Comparison of ENCODE assay signal across 20 cellular contexts in the genomic region with DNA sequence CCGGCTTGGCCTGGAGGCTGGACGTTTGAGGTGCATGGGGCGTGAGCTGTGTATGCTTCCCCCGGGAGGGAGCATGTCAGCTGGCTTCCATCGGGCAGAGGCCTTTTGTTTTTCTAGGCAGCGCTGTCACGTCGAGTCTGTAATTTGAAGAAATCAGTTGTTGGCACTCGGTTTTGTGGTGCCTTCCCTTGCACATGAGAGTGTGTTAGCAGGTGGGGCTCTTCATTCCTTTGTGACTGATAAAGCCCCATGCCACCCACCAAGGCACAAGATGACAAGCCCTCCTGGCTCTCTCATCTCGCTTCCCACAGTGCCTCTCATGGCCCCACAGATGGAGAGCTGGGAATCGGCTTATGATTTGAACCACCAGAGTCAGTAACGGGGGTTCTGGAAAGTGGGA.
"Had no signal": no experiment of that assay in that cellular context is flagged by ENCODE, and none has a peak within 500 bp of the region (broad histone marks: within the 10 kb centered on the region; RNA-seq: fewer than 3 reads in every experiment).

No MANE protein-coding gene starts in this region.

- H3K4me3 ChIP-seq: esophagus muscularis mucosa, mucosa of descending colon, pancreas, sigmoid colon, tibial artery had no signal

- DNase-seq: activated CD4-positive, alpha-beta T cell treated with anti-CD3 and anti-CD28 coated beads for 48 hours; activated CD4-positive, CD25-positive, alpha-beta regulatory T cell; activated CD8-positive, alpha-beta T cell treated with anti-CD3 and anti-CD28 coated beads for 36 hours; activated naive CD4-positive, alpha-beta T cell treated with anti-CD3 and anti-CD28 coated beads, Interleukin-2, amount 50 U/mL, for 16 hours; activated T-cell treated with anti-CD3 and anti-CD28 coated beads, Interleukin-2, amount 50 U/mL, for 4 hours; aorta; cortex of kidney; immature natural killer cell; kidney glomerular epithelial cell; left ventricle myocardium superior; naive thymus-derived CD4-positive, alpha-beta T cell; sigmoid colon; stimulated activated CD4-positive, alpha-beta T cell treated with anti-CD3 and anti-CD28 coated beads, Interleukin-4, amount 100 ng/mL, for 24 hours; stimulated activated naive CD4-positive, alpha-beta T cell; substantia nigra had no signal

- H3K27me3 Mint-ChIP-seq: activated CD8-positive, alpha-beta T cell treated with anti-CD3 and anti-CD28 coated beads for 36 hours; naive thymus-derived CD4-positive, alpha-beta T cell had no signal

- H3K27me3 ChIP-seq: esophagus muscularis mucosa, pancreas, sigmoid colon, tibial artery had no signal

- H3K27ac ChIP-seq: esophagus muscularis mucosa, pancreas, sigmoid colon, tibial artery had no signal

- H3K9me3 Mint-ChIP-seq: activated CD8-positive, alpha-beta T cell treated with anti-CD3 and anti-CD28 coated beads for 36 hours; activated T-cell treated with anti-CD3 and anti-CD28 coated beads, Interleukin-2, amount 50 U/mL, for 4 hours; immature natural killer cell; naive thymus-derived CD4-positive, alpha-beta T cell had no signal

- FAIRE-seq: endothelial cell of umbilical vein, pancreas had no signal

- H3K27ac Mint-ChIP-seq: activated CD8-positive, alpha-beta T cell treated with anti-CD3 and anti-CD28 coated beads for 36 hours had no signal

- H3K4me3 Mint-ChIP-seq: activated CD8-positive, alpha-beta T cell treated with anti-CD3 and anti-CD28 coated beads for 36 hours; activated T-cell treated with anti-CD3 and anti-CD28 coated beads, Interleukin-2, amount 50 U/mL, for 4 hours; immature natural killer cell; naive thymus-derived CD4-positive, alpha-beta T cell had no signal

- H3K9me3 ChIP-seq: esophagus muscularis mucosa, mucosa of descending colon, pancreas, sigmoid colon, tibial artery had no signal

- ATAC-seq: activated CD8-positive, alpha-beta T cell treated with anti-CD3 and anti-CD28 coated beads for 36 hours; activated T-cell treated with anti-CD3 and anti-CD28 coated beads, Interleukin-2, amount 50 U/mL, for 4 hours; left ventricle myocardium superior; mucosa of descending colon; naive thymus-derived CD4-positive, alpha-beta T cell; pancreas had no signal

- H3K4me1 ChIP-seq: pancreas, tibial artery had no signal
